In genomic region chr11:72561856-72562255, GRCh38 we compare ENCODE assay signal across 17 cellular contexts.
"Had no signal": no experiment of that assay in that cellular context is flagged by ENCODE, and none has a peak within 500 bp of the region (broad histone marks: within the 10 kb centered on the region; RNA-seq: fewer than 3 reads in every experiment).

No MANE protein-coding gene starts in this region.

- H3K4me1 ChIP-seq: body of pancreas, gastrocnemius medialis, heart left ventricle, pancreas, sigmoid colon, tibial artery had no signal

- H3K4me3 ChIP-seq: body of pancreas, gastrocnemius medialis, heart left ventricle, mucosa of descending colon, pancreas, sigmoid colon, tibial artery had no signal

- H3K36me3 ChIP-seq: gastrocnemius medialis, heart left ventricle, pancreas, sigmoid colon, tibial artery had no signal

- H3K27ac ChIP-seq: body of pancreas, gastrocnemius medialis, heart left ventricle, pancreas, sigmoid colon, tibial artery had no signal

- H3K27me3 ChIP-seq: body of pancreas, gastrocnemius medialis, pancreas, sigmoid colon had no signal

- DNase-seq: activated CD4-positive, alpha-beta memory T cell treated with anti-CD3 and anti-CD28 coated beads for 36 hours; activated CD4-positive, alpha-beta T cell treated with anti-CD3 and anti-CD28 coated beads for 36 hours; activated CD8-positive, alpha-beta memory T cell treated with anti-CD3 and anti-CD28 coated beads, Interleukin-2, amount 10 ng/mL, durations not matched to agents 7 days and 5 days; activated naive CD4-positive, alpha-beta T cell; activated naive CD8-positive, alpha-beta T cell treated with anti-CD3 and anti-CD28 coated beads for 36 hours; body of pancreas; dermis blood vessel endothelial cell; effector memory CD4-positive, alpha-beta T cell; gastrocnemius medialis; heart left ventricle; mucosa of descending colon; naive thymus-derived CD4-positive, alpha-beta T cell; pancreas; sigmoid colon; stimulated activated naive B cell treated with anti-CD40 and anti-IgM and Interleukin-4, amounts not matched to agents 10 μg/mL and 1 μg/mL and 100 μg/mL, for 72 hours; SW 1271 had no signal

- ATAC-seq: activated CD4-positive, alpha-beta T cell treated with anti-CD3 and anti-CD28 coated beads for 36 hours; activated CD8-positive, alpha-beta memory T cell treated with anti-CD3 and anti-CD28 coated beads, Interleukin-2, amount 10 ng/mL, durations not matched to agents 7 days and 5 days; body of pancreas; gastrocnemius medialis; mucosa of descending colon; naive thymus-derived CD4-positive, alpha-beta T cell; pancreas; stimulated activated naive B cell treated with anti-CD40 and anti-IgM and Interleukin-4, amounts not matched to agents 10 μg/mL and 1 μg/mL and 100 μg/mL, for 72 hours had no signal
